ENCODE assay signal across 8 cellular contexts in genomic region chr17:36601303-36602029, GRCh38. TPM values are rescaled to one million over a fixed set of nuclear protein-coding genes. Genes with fewer than 3 reads are reported as not detected.
DNase-seq lines count a peak whose midpoint lies in the region; ATAC-seq and FAIRE-seq lines count a peak whose summit lies in the region.

Gene MRM1 (plus strand): TSS chr17:36601583. CDS start chr17:36601811, 228 bp downstream.

- peak within 1 kb of the TSS; percentile 91 to 96 (median 94) for H3K27ac Mint-ChIP-seq in naive thymus-derived CD4-positive, alpha-beta T cell
- peak within 1 kb of the TSS; percentile 95 for H3K27ac Mint-ChIP-seq in stimulated activated effector memory CD8-positive, alpha-beta T cell treated with anti-CD3 and anti-CD28 coated beads, Interleukin-12 subunit alpha, Interleukin-12 subunit beta, amount 100 ng/mL, for 72 hours

- peaks cover 0 to 1% (median 0%) of the 10 kb centered on the region in 11 donors for H3K9me3 Mint-ChIP-seq in naive thymus-derived CD4-positive, alpha-beta T cell
- no peaks in the 10 kb centered on the region for H3K9me3 Mint-ChIP-seq in stimulated activated effector memory CD8-positive, alpha-beta T cell treated with anti-CD3 and anti-CD28 coated beads, Interleukin-12 subunit alpha, Interleukin-12 subunit beta, amount 100 ng/mL, for 72 hours

- no peaks in the 10 kb centered on the region for H3K27me3 Mint-ChIP-seq in naive thymus-derived CD4-positive, alpha-beta T cell

- no peaks in the 10 kb centered on the region for H3K27me3 ChIP-seq in naive thymus-derived CD4-positive, alpha-beta T cell (ENCODE audit: control insufficient read depth in 2 of 2, insufficient read depth in 2 of 2, low read length in 2 of 2)

- peak within 1 kb of the TSS; percentile 95 for H3K4me3 ChIP-seq in naive thymus-derived CD4-positive, alpha-beta T cell (ENCODE audit: low read length)

- peak; percentile 59 for DNase-seq in DMS153 treated with DMSO at 0.1 percent for 48 hours (lab: John Stamatoyannopoulos, UW; ENCODE audit: unreplicated experiment)
- peak; percentile 61 for DNase-seq in KG1 (lab: John Stamatoyannopoulos, UW)
- peak; percentile 88 for DNase-seq in RCC 7860 (ENCODE audit: low spot score)
- peak; percentile 87 for DNase-seq in activated T-helper 1 cell treated with Interleukin-2 at 50 U/mL for 16 hours (ENCODE audit: low read depth)
- DNase-seq in fibroblast of gingiva (ENCODE audit: low read depth), result peak; percentile 89
- peak; percentile 72 to 89 (median 80) for DNase-seq in naive thymus-derived CD4-positive, alpha-beta T cell
- DNase-seq in stimulated activated effector memory CD8-positive, alpha-beta T cell treated with anti-CD3 and anti-CD28 coated beads, Interleukin-12 subunit alpha, Interleukin-12 subunit beta, amount 100 ng/mL, for 72 hours (ENCODE audit: low spot score in 2 of 2), result peak; percentile 78 to 94

- CTCF ChIA-PET in naive thymus-derived CD4-positive, alpha-beta T cell (lab: Charles Lee), result interaction anchor here (0.6 to 3.0 kb wide), 7 partner anchors 10 to 636 kb away, joined by 3 to 8 read pairs (median 3); no protein-coding TSS in a partner anchor

- H3K4me3 Mint-ChIP-seq in naive thymus-derived CD4-positive, alpha-beta T cell, result peak within 1 kb of the TSS; percentile 92 to 97 (median 94)
- peak within 1 kb of the TSS; percentile 83 for H3K4me3 Mint-ChIP-seq in stimulated activated effector memory CD8-positive, alpha-beta T cell treated with anti-CD3 and anti-CD28 coated beads, Interleukin-12 subunit alpha, Interleukin-12 subunit beta, amount 100 ng/mL, for 72 hours

- no peaks in the 10 kb centered on the region for H3K9me3 ChIP-seq in naive thymus-derived CD4-positive, alpha-beta T cell (ENCODE audit: control insufficient read depth in 2 of 3, low read length in 3 of 3)

- peak; percentile 78 for ATAC-seq in GM21529 (IDR thresholded peaks at IDR 0.05; ENCODE audit: unreplicated experiment)
- peak; percentile 90 for ATAC-seq in naive thymus-derived CD4-positive, alpha-beta T cell
- ATAC-seq in stimulated activated effector memory CD8-positive, alpha-beta T cell treated with anti-CD3 and anti-CD28 coated beads, Interleukin-12 subunit alpha, Interleukin-12 subunit beta, amount 100 ng/mL, for 72 hours, result peak; percentile 89

- POLR2A ChIA-PET in naive thymus-derived CD4-positive, alpha-beta T cell (lab: Charles Lee), result interaction anchor here (0.7 to 5.1 kb wide), 17 partner anchors 10 to 1007 kb away, joined by 3 to 52 read pairs (median 3); partner anchors contain the start of genes AATF, DHRS11, GGNBP2 and MYO19

- H3K4me1 ChIP-seq in naive thymus-derived CD4-positive, alpha-beta T cell (ENCODE audit: control insufficient read depth in 2 of 2, insufficient read depth in 2 of 2, low read length in 2 of 2), result peaks cover 11 to 19% of the 10 kb centered on the region in 2 donors

- no peak for FAIRE-seq in RCC 7860 (lab: Jason Lieb, UNC)

- H3K36me3 ChIP-seq in naive thymus-derived CD4-positive, alpha-beta T cell (ENCODE audit: control insufficient read depth in 2 of 3, insufficient read depth in 3 of 3, low read length in 3 of 3), result peaks cover 0 to 7% (median 0%) of the 10 kb centered on the region in 3 experiments

- H3K4me1 Mint-ChIP-seq in naive thymus-derived CD4-positive, alpha-beta T cell, result peaks cover 23 to 49% (median 41%) of the 10 kb centered on the region in 7 donors
- H3K4me1 Mint-ChIP-seq in stimulated activated effector memory CD8-positive, alpha-beta T cell treated with anti-CD3 and anti-CD28 coated beads, Interleukin-12 subunit alpha, Interleukin-12 subunit beta, amount 100 ng/mL, for 72 hours, result peaks cover 52% of the 10 kb centered on the region

- peaks cover 0 to 6% (median 0%) of the 10 kb centered on the region in 5 donors for H3K36me3 Mint-ChIP-seq in naive thymus-derived CD4-positive, alpha-beta T cell
- H3K36me3 Mint-ChIP-seq in stimulated activated effector memory CD8-positive, alpha-beta T cell treated with anti-CD3 and anti-CD28 coated beads, Interleukin-12 subunit alpha, Interleukin-12 subunit beta, amount 100 ng/mL, for 72 hours, result peaks cover 30% of the 10 kb centered on the region

- intact Hi-C loops in naive thymus-derived CD4-positive, alpha-beta T cell (cut with micrococcal nuclease), result loop anchor here (1.0 to 10.0 kb wide), 12 partner anchors 10 to 1007 kb away; partner anchors contain the start of genes DHRS11 (in 2 of the 2), AATF (in 1 of the 2), ACACA (in 1 of the 2) and GGNBP2 (in 1 of the 2)

- H3K27ac ChIP-seq in naive thymus-derived CD4-positive, alpha-beta T cell (ENCODE audit: low read depth, low read length), result peak within 1 kb of the TSS; percentile 79

RNA-seq across cellular contexts. Expression of gene MRM1, which starts in this region (rescaled TPM):
- 10 to 100 TPM in 3 of 5 experiments, 1 to 10 TPM in 2; 3.8 to 15.6 (median 13.3) TPM for total RNA-seq in naive thymus-derived CD4-positive, alpha-beta T cell
- polyA plus RNA-seq in naive thymus-derived CD4-positive, alpha-beta T cell, result 1 to 10 TPM; 3.1 to 9.3 TPM

Comparison
In these comparisons a context has a peak if more than half of its experiments do, and no peak if none do; other contexts are left out.
1. Peak in every context shown above with its lines: DNase-seq, ATAC-seq, H3K4me3 ChIP-seq and H3K27ac ChIP-seq.